ENCODE assay signal across 24 cellular contexts in the genomic region with DNA sequence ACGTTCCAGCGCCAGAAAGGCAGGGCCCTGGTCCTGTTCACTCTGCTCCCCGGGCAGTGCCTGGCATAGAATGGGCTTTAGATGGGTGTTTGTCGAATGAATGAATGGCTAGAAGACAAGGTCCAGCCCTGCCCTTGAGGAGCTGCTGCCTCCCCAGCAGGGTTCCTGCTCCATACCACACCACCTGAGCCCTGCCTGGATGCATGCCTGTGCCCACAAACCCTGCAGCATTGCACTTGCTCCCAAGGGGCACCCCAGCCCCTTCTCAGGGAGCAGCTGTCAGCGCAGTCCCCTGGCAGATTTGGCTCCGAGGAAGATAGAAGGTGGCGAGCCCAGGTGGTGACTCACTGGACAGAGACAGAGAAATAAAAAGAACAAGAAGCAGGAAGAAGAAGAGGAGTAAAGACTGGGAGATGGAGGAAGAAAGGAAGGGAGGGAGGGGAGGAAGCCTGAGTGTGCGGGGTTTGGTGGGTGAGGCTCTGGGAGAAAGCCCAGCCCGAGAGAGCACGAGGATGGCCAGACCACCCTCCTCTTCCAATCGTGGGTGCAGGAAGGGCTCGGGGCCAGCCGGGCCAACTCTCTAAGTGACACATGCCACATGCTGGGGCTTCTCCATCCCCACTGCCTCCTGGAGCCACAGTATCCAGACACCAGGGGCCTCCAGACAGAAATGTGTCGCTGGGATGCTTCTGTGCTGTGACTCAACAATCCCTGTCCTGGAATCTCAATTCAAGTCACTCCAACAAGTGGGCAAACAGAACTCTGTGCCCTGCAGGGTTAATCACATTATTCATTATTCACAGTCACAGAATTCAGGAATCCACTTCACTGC.
"Had no signal": no experiment of that assay in that cellular context is flagged by ENCODE, and none has a peak within 500 bp of the region (broad histone marks: within the 10 kb centered on the region; RNA-seq: fewer than 3 reads in every experiment).

No MANE protein-coding gene starts in this region.

- H3K9ac ChIP-seq: parathyroid adenoma had no signal

- H3K27ac Mint-ChIP-seq: activated CD4-positive, alpha-beta memory T cell treated with anti-CD3 and anti-CD28 coated beads, Interleukin-2, amount 10 ng/mL, durations not matched to agents 7 days and 5 days; activated CD4-positive, alpha-beta T cell treated with anti-CD3 and anti-CD28 coated beads, Interleukin-2, amount 10 ng/mL, durations not matched to agents 24 days and 14 days; activated naive CD4-positive, alpha-beta T cell treated with anti-CD3 and anti-CD28 coated beads, Interleukin-2, amount 10 ng/mL, durations not matched to agents 7 days and 5 days; dendritic cell treated with granulocyte-macrophage colony-stimulating factor and Interleukin-4, amounts not matched to agents 40 ng/mL and 50 ng/mL, for 4 days; natural killer cell; stimulated activated naive B cell treated with anti-CD40 and anti-IgM and Interleukin-4, amounts not matched to agents 10 μg/mL and 1 μg/mL and 100 μg/mL, for 72 hours; T-cell; T-helper 2 cell treated with Interferon-gamma antibody and Interleukin-4, amounts not matched to agents 5 μg/mL and 100 μg/mL, for 36 hours had no signal

- H3K4me1 Mint-ChIP-seq: activated CD4-positive, alpha-beta memory T cell treated with anti-CD3 and anti-CD28 coated beads, Interleukin-2, amount 10 ng/mL, durations not matched to agents 7 days and 5 days; activated CD4-positive, alpha-beta T cell treated with anti-CD3 and anti-CD28 coated beads, Interleukin-2, amount 10 ng/mL, durations not matched to agents 24 days and 14 days; activated naive CD4-positive, alpha-beta T cell treated with anti-CD3 and anti-CD28 coated beads, Interleukin-2, amount 10 ng/mL, durations not matched to agents 7 days and 5 days; natural killer cell; stimulated activated naive B cell treated with anti-CD40 and anti-IgM and Interleukin-4, amounts not matched to agents 10 μg/mL and 1 μg/mL and 100 μg/mL, for 72 hours; T-cell had no signal

- H3K4me1 ChIP-seq: parathyroid adenoma, right lobe of liver had no signal

- H3K4me3 ChIP-seq: right lobe of liver had no signal

- ATAC-seq: activated CD4-positive, CD25-positive, alpha-beta regulatory T cell treated with anti-CD3 and anti-CD28 coated beads, Interleukin-2, amount 50 U/mL, for 24 hours; left lobe of liver; natural killer cell; right lobe of liver; stimulated activated naive B cell treated with anti-CD40 and anti-IgM and Interleukin-4, amounts not matched to agents 10 μg/mL and 1 μg/mL and 100 μg/mL, for 72 hours; T-cell had no signal

- H3K36me3 ChIP-seq: neutrophil, right lobe of liver had no signal

- H3K27me3 ChIP-seq: neutrophil, right lobe of liver had no signal

- H3K9me3 ChIP-seq: neutrophil, right lobe of liver had no signal

- DNase-seq: activated CD4-positive, alpha-beta memory T cell treated with anti-CD3 and anti-CD28 coated beads, Interleukin-2, amount 10 ng/mL, durations not matched to agents 7 days and 5 days; activated CD4-positive, alpha-beta T cell treated with anti-CD3 and anti-CD28 coated beads, Interleukin-2, amount 10 ng/mL, durations not matched to agents 24 days and 14 days; activated effector memory CD4-positive, alpha-beta T cell treated with anti-CD3 and anti-CD28 coated beads, Interleukin-2, amount 50 U/mL, for 16 hours; activated naive CD4-positive, alpha-beta T cell treated with anti-CD3 and anti-CD28 coated beads, Interleukin-2, amount 10 ng/mL, durations not matched to agents 7 days and 5 days; effector CD8-positive, alpha-beta T cell; erythroblast; mammary epithelial cell; midbrain; natural killer cell; small intestine; stimulated activated CD4-positive, alpha-beta T cell treated with anti-CD3 and anti-CD28 coated beads, Interleukin-15, amount 100 ng/mL, for 24 hours; stimulated activated CD4-positive, alpha-beta T cell treated with anti-CD3 and anti-CD28 coated beads, Interleukin-2, amount 100 ng/mL, for 48 hours; stimulated activated CD8-positive, alpha-beta memory T cell treated with anti-CD3 and anti-CD28 coated beads, Interleukin-4, amount 100 ng/mL, for 48 hours; stimulated activated naive B cell treated with anti-CD40 and anti-IgM and Interleukin-4, amounts not matched to agents 10 μg/mL and 1 μg/mL and 100 μg/mL, for 72 hours; T-cell; trophoblast cell had no signal

- H3K4me3 Mint-ChIP-seq: activated CD4-positive, alpha-beta memory T cell treated with anti-CD3 and anti-CD28 coated beads, Interleukin-2, amount 10 ng/mL, durations not matched to agents 7 days and 5 days; activated CD4-positive, alpha-beta T cell treated with anti-CD3 and anti-CD28 coated beads, Interleukin-2, amount 10 ng/mL, durations not matched to agents 24 days and 14 days; activated naive CD4-positive, alpha-beta T cell treated with anti-CD3 and anti-CD28 coated beads, Interleukin-2, amount 10 ng/mL, durations not matched to agents 7 days and 5 days; dendritic cell treated with granulocyte-macrophage colony-stimulating factor and Interleukin-4, amounts not matched to agents 40 ng/mL and 50 ng/mL, for 4 days; natural killer cell; stimulated activated naive B cell treated with anti-CD40 and anti-IgM and Interleukin-4, amounts not matched to agents 10 μg/mL and 1 μg/mL and 100 μg/mL, for 72 hours; T-cell; T-helper 2 cell treated with Interferon-gamma antibody and Interleukin-4, amounts not matched to agents 5 μg/mL and 100 μg/mL, for 36 hours had no signal

- H3K27me3 Mint-ChIP-seq: activated CD4-positive, alpha-beta memory T cell treated with anti-CD3 and anti-CD28 coated beads, Interleukin-2, amount 10 ng/mL, durations not matched to agents 7 days and 5 days; activated CD4-positive, alpha-beta T cell treated with anti-CD3 and anti-CD28 coated beads, Interleukin-2, amount 10 ng/mL, durations not matched to agents 24 days and 14 days; activated naive CD4-positive, alpha-beta T cell treated with anti-CD3 and anti-CD28 coated beads, Interleukin-2, amount 10 ng/mL, durations not matched to agents 7 days and 5 days; dendritic cell treated with granulocyte-macrophage colony-stimulating factor and Interleukin-4, amounts not matched to agents 40 ng/mL and 50 ng/mL, for 4 days had no signal

- H3K9me3 Mint-ChIP-seq: activated CD4-positive, alpha-beta memory T cell treated with anti-CD3 and anti-CD28 coated beads, Interleukin-2, amount 10 ng/mL, durations not matched to agents 7 days and 5 days; activated CD4-positive, alpha-beta T cell treated with anti-CD3 and anti-CD28 coated beads, Interleukin-2, amount 10 ng/mL, durations not matched to agents 24 days and 14 days; activated naive CD4-positive, alpha-beta T cell treated with anti-CD3 and anti-CD28 coated beads, Interleukin-2, amount 10 ng/mL, durations not matched to agents 7 days and 5 days; dendritic cell treated with granulocyte-macrophage colony-stimulating factor and Interleukin-4, amounts not matched to agents 40 ng/mL and 50 ng/mL, for 4 days; natural killer cell; stimulated activated naive B cell treated with anti-CD40 and anti-IgM and Interleukin-4, amounts not matched to agents 10 μg/mL and 1 μg/mL and 100 μg/mL, for 72 hours; T-cell; T-helper 2 cell treated with Interferon-gamma antibody and Interleukin-4, amounts not matched to agents 5 μg/mL and 100 μg/mL, for 36 hours had no signal

- H3K36me3 Mint-ChIP-seq: activated naive CD4-positive, alpha-beta T cell treated with anti-CD3 and anti-CD28 coated beads, Interleukin-2, amount 10 ng/mL, durations not matched to agents 7 days and 5 days; natural killer cell; stimulated activated naive B cell treated with anti-CD40 and anti-IgM and Interleukin-4, amounts not matched to agents 10 μg/mL and 1 μg/mL and 100 μg/mL, for 72 hours; T-cell had no signal

- H3K27ac ChIP-seq: neutrophil, parathyroid adenoma, right lobe of liver, VCaP had no signal

- H2AFZ ChIP-seq: parathyroid adenoma had no signal
